ENCODE assay signal across 19 cellular contexts in genomic region chr12:106269150-106269771, GRCh38.
"Had no signal": no experiment of that assay in that cellular context is flagged by ENCODE, and none has a peak within 500 bp of the region (broad histone marks: within the 10 kb centered on the region; RNA-seq: fewer than 3 reads in every experiment).

No MANE protein-coding gene starts in this region.

- H3K36me3 Mint-ChIP-seq: activated naive CD4-positive, alpha-beta T cell treated with anti-CD3 and anti-CD28 coated beads, Interleukin-2, amount 50 U/mL, for 72 hours; immature natural killer cell; WTC11 had no signal

- DNase-seq: activated CD4-positive, alpha-beta memory T cell treated with anti-CD3 and anti-CD28 coated beads, Interleukin-2, amount 10 ng/mL, durations not matched to agents 7 days and 5 days; activated CD4-positive, alpha-beta T cell treated with anti-CD3 and anti-CD28 coated beads for 36 hours; activated CD8-positive, alpha-beta memory T cell treated with anti-CD3 and anti-CD28 coated beads, Interleukin-2, amount 50 U/mL, for 4 hours; activated effector memory CD4-positive, alpha-beta T cell treated with anti-CD3 and anti-CD28 coated beads, Interleukin-2, amount 50 U/mL, for 16 hours; activated T-cell treated with anti-CD3 and anti-CD28 coated beads, Interleukin-2, amount 50 U/mL, for 48 hours; adrenal gland; cerebellar nuclear complex; cortex of kidney; heart right ventricle; immature natural killer cell; left ventricle myocardium superior; retina; stimulated activated CD4-positive, alpha-beta T cell treated with anti-CD3 and anti-CD28 coated beads, Interleukin-12 subunit alpha, Interleukin-12 subunit beta, amount 100 ng/mL, for 4 hours; stimulated activated CD4-positive, alpha-beta T cell treated with anti-CD3 and anti-CD28 coated beads, Interleukin-1b, Interleukin-23, amount 100 ng/mL, for 48 hours; stimulated activated naive CD8-positive, alpha-beta T cell treated with anti-CD3 and anti-CD28 coated beads, Interleukin-15, Interleukin-2, amounts not matched to agents 100 U/mL and 50 U/mL, for 24 hours; substantia nigra; T-helper 1 cell had no signal

- ATAC-seq: activated CD4-positive, alpha-beta T cell treated with anti-CD3 and anti-CD28 coated beads for 36 hours; activated naive CD4-positive, alpha-beta T cell treated with anti-CD3 and anti-CD28 coated beads, Interleukin-2, amount 50 U/mL, for 72 hours; heart right ventricle; left ventricle myocardium superior; stimulated activated naive CD8-positive, alpha-beta T cell treated with anti-CD3 and anti-CD28 coated beads, Interleukin-15, Interleukin-2, amounts not matched to agents 100 U/mL and 50 U/mL, for 24 hours; WTC11 had no signal

- H3K9me3 Mint-ChIP-seq: activated CD4-positive, alpha-beta memory T cell treated with anti-CD3 and anti-CD28 coated beads, Interleukin-2, amount 10 ng/mL, durations not matched to agents 7 days and 5 days; activated naive CD4-positive, alpha-beta T cell treated with anti-CD3 and anti-CD28 coated beads, Interleukin-2, amount 50 U/mL, for 72 hours; immature natural killer cell; WTC11 had no signal

- H3K27ac Mint-ChIP-seq: activated CD4-positive, alpha-beta memory T cell treated with anti-CD3 and anti-CD28 coated beads, Interleukin-2, amount 10 ng/mL, durations not matched to agents 7 days and 5 days; activated CD4-positive, alpha-beta T cell treated with anti-CD3 and anti-CD28 coated beads for 36 hours; activated naive CD4-positive, alpha-beta T cell treated with anti-CD3 and anti-CD28 coated beads, Interleukin-2, amount 50 U/mL, for 72 hours; immature natural killer cell; WTC11 had no signal

- H3K27me3 Mint-ChIP-seq: activated CD4-positive, alpha-beta T cell treated with anti-CD3 and anti-CD28 coated beads for 36 hours had no signal

- H3K4me3 Mint-ChIP-seq: activated CD4-positive, alpha-beta memory T cell treated with anti-CD3 and anti-CD28 coated beads, Interleukin-2, amount 10 ng/mL, durations not matched to agents 7 days and 5 days; activated CD4-positive, alpha-beta T cell treated with anti-CD3 and anti-CD28 coated beads for 36 hours; immature natural killer cell; WTC11 had no signal

- H3K4me1 Mint-ChIP-seq: immature natural killer cell, WTC11 had no signal
